In genomic region chr13:46490129-46490528, GRCh38 we compare ENCODE assay signal across 23 cellular contexts.
DNase-seq lines count a peak whose midpoint lies in the region; ATAC-seq and TF ChIP-seq lines count a peak whose summit lies in the region.
"Had no signal": no experiment of that assay in that cellular context is flagged by ENCODE, and none has a peak within 500 bp of the region (broad histone marks: within the 10 kb centered on the region; RNA-seq: fewer than 3 reads in every experiment).

No MANE protein-coding gene starts in this region.

- H3K4me1 ChIP-seq in right atrium auricular region (peaks cover 0 to 11% of the 10 kb centered on the region in 2 donors), heart right ventricle (peaks cover 0 to 14% (median 0%) of the 10 kb centered on the region in 9 donors), aorta (ENCODE audit: control insufficient read depth in 1 of 2, insufficient read depth in 2 of 2, low read length in 2 of 2) (peaks cover 0 to 5% of the 10 kb centered on the region in 2 donors)
- H3K4me1 ChIP-seq: psoas muscle had no signal

- peaks cover 48% of the 10 kb centered on the region for H3K4me1 Mint-ChIP-seq in osteocyte (ENCODE audit: unreplicated experiment)
- H3K4me1 Mint-ChIP-seq: CD4-positive, alpha-beta memory T cell; stimulated activated memory B cell treated with anti-CD40 and anti-IgM and Interleukin-4, amounts not matched to agents 10 μg/mL and 1 μg/mL and 100 μg/mL, for 72 hours had no signal

- H3K36me3 ChIP-seq in right atrium auricular region, result no peaks in the 10 kb centered on the region
- no peaks in the 10 kb centered on the region for H3K36me3 ChIP-seq in heart right ventricle
- H3K36me3 ChIP-seq in aorta (ENCODE audit: control insufficient read depth in 1 of 2, insufficient read depth in 2 of 2, low read length in 1 of 2), result no peaks in the 10 kb centered on the region

- no peak overlapping the region for H3K4me3 ChIP-seq in right atrium auricular region
- H3K4me3 ChIP-seq in heart right ventricle, result no peak overlapping the region
- no peak overlapping the region for H3K4me3 ChIP-seq in coronary artery
- H3K4me3 ChIP-seq in aorta (ENCODE audit: low read length in 2 of 2), result peak overlapping the region in 1 of 2 donors; percentile 28
- H3K4me3 ChIP-seq: psoas muscle had no signal

- H3K27ac ChIP-seq in right atrium auricular region, result peak overlapping the region; percentile 32 to 40
- peak overlapping the region in 2 of 10 donors; percentile 5 to 19 for H3K27ac ChIP-seq in heart right ventricle
- peak overlapping the region; percentile 77 to 80 for H3K27ac ChIP-seq in coronary artery
- peak overlapping the region; percentile 60 to 64 for H3K27ac ChIP-seq in aorta (ENCODE audit: low read depth in 1 of 2, low read length in 2 of 2)
- H3K27ac ChIP-seq: KMS-11, psoas muscle had no signal

- H3K9me3 ChIP-seq in right atrium auricular region (peaks cover 0 to 11% of the 10 kb centered on the region in 2 donors), heart right ventricle (peaks cover 0 to 18% (median 4%) of the 10 kb centered on the region in 11 donors), aorta (ENCODE audit: control insufficient read depth, low read length) (peaks cover under 1% of the 10 kb centered on the region)

- TF ChIP-seq CTCF in right atrium auricular region (IDR thresholded peaks at IDR 0.05), result no peak
- TF ChIP-seq CTCF in heart right ventricle (IDR thresholded peaks at IDR 0.05), result no peak
- no peak for TF ChIP-seq CTCF in coronary artery (IDR thresholded peaks at IDR 0.05)
- TF ChIP-seq CTCF in osteocyte (IDR thresholded peaks at IDR 0.05), result no peak

- H3K9me3 Mint-ChIP-seq in osteocyte (ENCODE audit: unreplicated experiment), result peaks cover 2% of the 10 kb centered on the region
- H3K9me3 Mint-ChIP-seq: effector memory CD8-positive, alpha-beta T cell had no signal

- no peaks in the 10 kb centered on the region for H3K27me3 ChIP-seq in right atrium auricular region
- H3K27me3 ChIP-seq in heart right ventricle, result peaks cover 0 to 3% (median 0%) of the 10 kb centered on the region in 7 donors
- H3K27me3 ChIP-seq in aorta (ENCODE audit: control insufficient read depth in 1 of 2, insufficient read depth in 2 of 2, low read length in 1 of 2), result no peaks in the 10 kb centered on the region

- 60 to 68% methylated on average over 2 of the region's 2 CpGs for WGBS in heart right ventricle, 2 donors
- 11 to 12% methylated on average over 2 of the region's 2 CpGs for WGBS in aorta, 2 donors

- H3K36me3 Mint-ChIP-seq in osteocyte (ENCODE audit: unreplicated experiment), result no peaks in the 10 kb centered on the region
- H3K36me3 Mint-ChIP-seq: CD4-positive, alpha-beta memory T cell; stimulated activated memory B cell treated with anti-CD40 and anti-IgM and Interleukin-4, amounts not matched to agents 10 μg/mL and 1 μg/mL and 100 μg/mL, for 72 hours had no signal

- no peaks in the 10 kb centered on the region for H3K27me3 Mint-ChIP-seq in osteocyte (ENCODE audit: unreplicated experiment)
- H3K27me3 Mint-ChIP-seq: activated CD4-positive, alpha-beta T cell treated with anti-CD3 and anti-CD28 coated beads, Interleukin-2, amount 10 ng/mL, durations not matched to agents 24 days and 14 days; stimulated activated memory B cell treated with anti-CD40 and anti-IgM and Interleukin-4, amounts not matched to agents 10 μg/mL and 1 μg/mL and 100 μg/mL, for 72 hours had no signal

- H3K4me3 Mint-ChIP-seq in osteocyte (ENCODE audit: unreplicated experiment), result no peak overlapping the region
- H3K4me3 Mint-ChIP-seq: activated CD4-positive, alpha-beta T cell treated with anti-CD3 and anti-CD28 coated beads, Interleukin-2, amount 10 ng/mL, durations not matched to agents 24 days and 14 days; CD4-positive, alpha-beta memory T cell; effector memory CD8-positive, alpha-beta T cell; nephron; stimulated activated memory B cell treated with anti-CD40 and anti-IgM and Interleukin-4, amounts not matched to agents 10 μg/mL and 1 μg/mL and 100 μg/mL, for 72 hours had no signal

- DNase-seq in right atrium auricular region (ENCODE audit: low spot score), result no peak
- no peak for DNase-seq in heart right ventricle
- no peak for DNase-seq in coronary artery (ENCODE audit: low spot score)
- DNase-seq in osteocyte (ENCODE audit: extremely low spot score, unreplicated experiment), result no peak
- DNase-seq in aorta, result no peak
- no peak for DNase-seq in stimulated activated naive CD8-positive, alpha-beta T cell treated with anti-CD3 and anti-CD28 coated beads, Interleukin-15, Interleukin-2, amounts not matched to agents 100 U/mL and 50 U/mL, for 24 hours
- DNase-seq: activated CD4-positive, alpha-beta T cell treated with anti-CD3 and anti-CD28 coated beads, Interleukin-2, amount 10 ng/mL, durations not matched to agents 24 days and 14 days; activated CD8-positive, alpha-beta memory T cell treated with anti-CD3 and anti-CD28 coated beads, Interleukin-2, amount 50 U/mL, for 48 hours; activated effector memory CD4-positive, alpha-beta T cell treated with anti-CD3 and anti-CD28 coated beads, Interleukin-2, amount 50 U/mL, for 16 hours; CD4-positive, alpha-beta memory T cell; effector memory CD8-positive, alpha-beta T cell; hippocampal formation; NCI-H1092 treated with DMSO at 0.1 percent for 48 hours; NCI-H748 treated with DMSO at 0.1 percent for 48 hours; RPMI8226; stimulated activated CD4-positive, alpha-beta T cell treated with anti-CD3 and anti-CD28 coated beads, Interleukin-15, amount 100 ng/mL, for 24 hours had no signal

- H3K27ac Mint-ChIP-seq in osteocyte (ENCODE audit: unreplicated experiment), result peak overlapping the region; percentile 91
- H3K27ac Mint-ChIP-seq: activated CD4-positive, alpha-beta T cell treated with anti-CD3 and anti-CD28 coated beads, Interleukin-2, amount 10 ng/mL, durations not matched to agents 24 days and 14 days; CD4-positive, alpha-beta memory T cell; effector memory CD8-positive, alpha-beta T cell; nephron; stimulated activated memory B cell treated with anti-CD40 and anti-IgM and Interleukin-4, amounts not matched to agents 10 μg/mL and 1 μg/mL and 100 μg/mL, for 72 hours had no signal

- ATAC-seq in heart right ventricle (no peak), aorta (ENCODE audit: low FRiP score) (peak; percentile 42), GM19351 (IDR thresholded peaks at IDR 0.05; ENCODE audit: unreplicated experiment) (no peak), HG03025 (IDR thresholded peaks at IDR 0.05; ENCODE audit: low FRiP score, unreplicated experiment) (no peak)
- no peak for ATAC-seq in stimulated activated naive CD8-positive, alpha-beta T cell treated with anti-CD3 and anti-CD28 coated beads, Interleukin-15, Interleukin-2, amounts not matched to agents 100 U/mL and 50 U/mL, for 24 hours
- ATAC-seq: effector memory CD8-positive, alpha-beta T cell; HCT116; stimulated activated memory B cell treated with anti-CD40 and anti-IgM and Interleukin-4, amounts not matched to agents 10 μg/mL and 1 μg/mL and 100 μg/mL, for 72 hours had no signal

- intact Hi-C loops in heart right ventricle (cut with DNase I), result loop anchor here in 9 of 10 donors (5.0 to 10.0 kb wide), 4 partner anchors 55 to 232 kb away; partner anchors contain the start of gene LRCH1 (in 5 of the 9)
- intact Hi-C loops in aorta (cut with DNase I), result loop anchor here in 1 of 2 donors (10.0 kb wide), 1 partner anchor 55 kb away; no protein-coding TSS in a partner anchor
